In genomic region chr18:77058186-77058847, GRCh38 we compare ENCODE assay signal across 15 cellular contexts.
DNase-seq lines count a peak whose midpoint lies in the region; ATAC-seq, FAIRE-seq and TF ChIP-seq lines count a peak whose summit lies in the region.
"Had no signal": no experiment of that assay in that cellular context is flagged by ENCODE, and none has a peak within 500 bp of the region (broad histone marks: within the 10 kb centered on the region; RNA-seq: fewer than 3 reads in every experiment).

No MANE protein-coding gene starts in this region.

- H3K27ac Mint-ChIP-seq in CD14-positive monocyte, result peak overlapping the region in 5 of 7 donors; percentile 13 to 90 (median 50)

- ATAC-seq in GM21717 (IDR thresholded peaks at IDR 0.05; ENCODE audit: unreplicated experiment) (no peak), left colon (no peak), HG03139 (IDR thresholded peaks at IDR 0.05; ENCODE audit: unreplicated experiment) (no peak)

- no peak for DNase-seq in CD14-positive monocyte (ENCODE audit: low spot score)
- DNase-seq in coronary artery (ENCODE audit: low spot score), result no peak
- DNase-seq in kidney, result peak; percentile 90
- DNase-seq in dermis blood vessel endothelial cell, result no peak
- no peak for DNase-seq in left colon
- DNase-seq: activated CD4-positive, alpha-beta T cell treated with anti-CD3 and anti-CD28 coated beads, Interleukin-2, amount 50 U/mL, for 48 hours; effector CD4-positive, alpha-beta T cell; NCI-H146; NCI-H748 treated with DMSO at 0.1 percent for 48 hours; stimulated activated naive CD4-positive, alpha-beta T cell; T-helper 9 cell had no signal

- H3K9ac ChIP-seq in kidney (ENCODE audit: low read length in 2 of 2) (no peak overlapping the region), skeletal muscle tissue (ENCODE audit: low read depth in 1 of 3, low read length in 3 of 3) (peak overlapping the region in 2 of 3 donors; percentile 19 to 54)

- H3K36me3 ChIP-seq in kidney (ENCODE audit: control insufficient read depth in 1 of 2, insufficient read depth in 2 of 2, low read length in 2 of 2), result no peaks in the 10 kb centered on the region
- H3K36me3 ChIP-seq in skeletal muscle tissue (ENCODE audit: control insufficient read depth in 3 of 3, insufficient read depth in 3 of 3, low read length in 3 of 3), result peaks cover 0 to 8% (median 5%) of the 10 kb centered on the region in 3 donors

- TF ChIP-seq CTCF in CD14-positive monocyte (IDR thresholded peaks at IDR 0.05) (no peak), coronary artery (IDR thresholded peaks at IDR 0.05) (no peak), kidney (IDR thresholded peaks at IDR 0.05; ENCODE audit: borderline replicate concordance, extremely low read depth, insufficient read depth) (no peak)

- H3K27me3 ChIP-seq in skeletal muscle tissue (ENCODE audit: control insufficient read depth in 3 of 3, insufficient read depth in 3 of 3, low read length in 3 of 3), result no peaks in the 10 kb centered on the region

- H3K9me3 ChIP-seq in kidney (ENCODE audit: control insufficient read depth in 1 of 2, low read length in 2 of 2) (no peaks in the 10 kb centered on the region), skeletal muscle tissue (ENCODE audit: control insufficient read depth in 3 of 3, low read length in 3 of 3) (no peaks in the 10 kb centered on the region)

- intact Hi-C loops in CD14-positive monocyte (cut with micrococcal nuclease), result no loop called here
- intact Hi-C loops in kidney (cut with DNase I), result no loop called here
- intact Hi-C loops in left colon (cut with DNase I, micrococcal nuclease), result no loop called here

- H3K4me3 Mint-ChIP-seq in CD14-positive monocyte, result no peak overlapping the region

- no peak for FAIRE-seq in kidney (lab: Jason Lieb, UNC)
- FAIRE-seq: H54 had no signal

- H3K4me1 ChIP-seq in kidney (ENCODE audit: control insufficient read depth in 1 of 2, insufficient read depth in 1 of 2, low read depth in 1 of 2, low read length in 2 of 2) (peaks cover 37 to 39% of the 10 kb centered on the region in 2 donors), skeletal muscle tissue (ENCODE audit: control insufficient read depth in 3 of 3, insufficient read depth in 3 of 3, low read length in 3 of 3) (peaks cover 63 to 68% (median 65%) of the 10 kb centered on the region in 3 donors)

- H3K4me3 ChIP-seq in coronary artery (peak overlapping the region; percentile 64), kidney (ENCODE audit: low read length in 2 of 2) (no peak overlapping the region), skeletal muscle tissue (ENCODE audit: low read length in 3 of 3) (peak overlapping the region in 1 of 3 donors; percentile 5)

- peak overlapping the region; percentile 67 to 82 for H3K27ac ChIP-seq in coronary artery
- H3K27ac ChIP-seq in kidney (ENCODE audit: low read depth in 2 of 2, low read length in 2 of 2), result peak overlapping the region; percentile 20 to 77
- peak overlapping the region; percentile 70 for H3K27ac ChIP-seq in skeletal muscle tissue (ENCODE audit: low read depth, low read length)

- H3K27me3 Mint-ChIP-seq in CD14-positive monocyte (ENCODE audit: low read depth in 3 of 3), result no peaks in the 10 kb centered on the region

- H3K36me3 Mint-ChIP-seq in CD14-positive monocyte, result peaks cover 39 to 55% of the 10 kb centered on the region in 2 donors

- H3K9me3 Mint-ChIP-seq in CD14-positive monocyte, result peaks cover 0 to 4% (median 0%) of the 10 kb centered on the region in 7 donors

- H3K4me1 Mint-ChIP-seq in CD14-positive monocyte, result peaks cover 75% of the 10 kb centered on the region

Comparison
In these comparisons a context has a peak if more than half of its experiments do, and no peak if none do; other contexts are left out.
1. H3K9ac ChIP-seq: peak in skeletal muscle tissue (2 of 3); none in kidney (0 of 2).
2. Peak in every context shown above with its lines, with median percentiles within 50 percentile points of each other: H3K27ac ChIP-seq.